15 cellular contexts compared by ENCODE assay signal in the genomic region with DNA sequence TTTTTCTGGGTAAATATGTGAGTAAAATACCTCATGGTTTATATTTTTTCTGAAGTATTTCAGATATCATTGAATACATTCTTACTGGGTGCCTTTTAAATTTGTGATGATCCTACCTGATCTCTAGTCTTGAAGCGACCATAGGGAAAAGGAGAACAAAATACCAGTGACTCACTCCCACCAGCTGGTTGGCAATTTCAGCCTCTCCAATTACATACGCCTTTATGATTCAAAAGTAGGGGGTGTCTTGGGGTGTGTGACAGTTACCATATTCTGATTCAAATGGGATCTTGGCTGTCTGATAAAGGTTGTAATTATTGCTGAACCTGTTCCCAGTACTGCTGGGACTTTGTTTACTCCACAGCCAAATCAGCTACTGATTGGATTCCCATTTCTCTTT.
A peak's percentile ranks its signal among the peaks of the same experiment; 100 is the strongest.
DNase-seq lines count a peak whose midpoint lies in the region; ATAC-seq and TF ChIP-seq lines count a peak whose summit lies in the region.
"Had no signal": no experiment of that assay in that cellular context is flagged by ENCODE, and none has a peak within 500 bp of the region (broad histone marks: within the 10 kb centered on the region; RNA-seq: fewer than 3 reads in every experiment).

No MANE protein-coding gene starts in this region.

- H3K27me3 ChIP-seq in GM23338 (ENCODE audit: insufficient read depth) = no peaks in the 10 kb centered on the region

- peaks cover 26% of the 10 kb centered on the region; the same call in 2 of the 3 replicates for H3K36me3 Mint-ChIP-seq in GM23338 (ENCODE audit: low read depth)
- H3K36me3 Mint-ChIP-seq in effector memory CD8-positive, alpha-beta T cell (ENCODE audit: insufficient read depth) = no peaks in the 10 kb centered on the region

- no peaks in the 10 kb centered on the region for H4K20me1 ChIP-seq in GM23338 (replicated peaks; ENCODE audit: insufficient read depth)

- no peak for TF ChIP-seq CTCF in GM23338 (conservative IDR thresholded peaks at IDR 0.05; ENCODE audit: low read depth in 2 of 2)
- no peak for TF ChIP-seq CTCF in epithelial cell of esophagus (IDR thresholded peaks at IDR 0.05; ENCODE audit: insufficient read depth, low read depth, low read length, missing control alignments)

- H3K79me2 ChIP-seq in GM23338 (replicated peaks; ENCODE audit: insufficient read depth) = no peaks in the 10 kb centered on the region

- ATAC-seq in GM23338 = no peak; the same call in 2 of the 3 replicates
- no peak for ATAC-seq in effector memory CD8-positive, alpha-beta T cell (replicated peaks)
- ATAC-seq: K562 had no signal

- H3K4me1 ChIP-seq in GM23338 (ENCODE audit: insufficient read depth) = peaks cover 29% of the 10 kb centered on the region

- H3K27ac ChIP-seq in GM23338 (ENCODE audit: low read depth) = no peak overlapping the region
- H3K27ac ChIP-seq: C4-2B, HL-60 had no signal

- 0 out of 2 replicates have a peak, but pooled peaks cover 12% of the 10 kb centered on the region for H3K9me2 ChIP-seq in GM23338 (ENCODE audit: insufficient read depth)

- peak overlapping the region; percentile 22; the same call in 1 of the 2 replicates for H3K4me2 ChIP-seq in GM23338

- H3K4me1 Mint-ChIP-seq in GM23338 = peaks cover 20% of the 10 kb centered on the region
- no peaks in the 10 kb centered on the region for H3K4me1 Mint-ChIP-seq in effector memory CD8-positive, alpha-beta T cell (ENCODE audit: low read depth in 2 of 2)

- H3F3A ChIP-seq in GM23338 (replicated peaks; ENCODE audit: low read depth) = no peaks in the 10 kb centered on the region

- no peaks in the 10 kb centered on the region for H3K36me3 ChIP-seq in GM23338 (ENCODE audit: insufficient read depth)

- H3K27me3 Mint-ChIP-seq in GM23338 (ENCODE audit: insufficient read depth, low read depth, poor library complexity) = no peaks in the 10 kb centered on the region
- no peaks in the 10 kb centered on the region for H3K27me3 Mint-ChIP-seq in effector memory CD8-positive, alpha-beta T cell

- peaks cover 16% of the 10 kb centered on the region for H3K9me3 Mint-ChIP-seq in GM23338
- peaks cover 8 to 14% of the 10 kb centered on the region in 2 donors for H3K9me3 Mint-ChIP-seq in effector memory CD8-positive, alpha-beta T cell

- DNase-seq in GM23338 (ENCODE audit: low spot score) (peak; percentile 12), LHCN-M2 (ENCODE audit: low read depth) (peak; percentile 53), NCI-H69 (lab: John Stamatoyannopoulos, UW) (peak; percentile 88), epithelial cell of esophagus (ENCODE audit: low read depth) (peak; percentile 38), dermis blood vessel endothelial cell (no peak), AG08395 (ENCODE audit: low spot score) (no peak), OCI-M1 (lab: John Stamatoyannopoulos, UW) (no peak)
- no peak for DNase-seq in effector memory CD8-positive, alpha-beta T cell
- DNase-seq: H7, NCI-H1436, RPMI8226, T-helper 2 cell had no signal

- H3K4me3 Mint-ChIP-seq in GM23338 = no peak overlapping the region
- H3K4me3 Mint-ChIP-seq in effector memory CD8-positive, alpha-beta T cell = no peak overlapping the region

- H3K27ac Mint-ChIP-seq in GM23338 = peak overlapping the region; percentile 58; the same call in 1 of the 2 replicates
- no peak overlapping the region for H3K27ac Mint-ChIP-seq in effector memory CD8-positive, alpha-beta T cell

- no peak overlapping the region for H3K4me3 ChIP-seq in GM23338
- no peak overlapping the region for H3K4me3 ChIP-seq in epithelial cell of esophagus (ENCODE audit: low read length)
- H3K4me3 ChIP-seq: K562 had no signal

- H2AFZ ChIP-seq in GM23338 = no peak overlapping the region

TF ChIP-seq in GM23338, 12 proteins besides CTCF, POLR2A, EP300 and RAD21:
- TF ChIP-seq JUNB (IDR thresholded peaks at IDR 0.05; ENCODE audit: unreplicated experiment) (no peak), ZNF331 (CRISPR knock-in tag; IDR thresholded peaks at IDR 0.05; ENCODE audit: low read depth) (no peak), NANOG (IDR thresholded peaks at IDR 0.05; ENCODE audit: borderline replicate concordance) (no peak), STAT1 (IDR thresholded peaks at IDR 0.05; ENCODE audit: unreplicated experiment) (no peak), EZH2phosphoT487 (IDR thresholded peaks at IDR 0.05; ENCODE audit: unreplicated experiment) (no peak), POLR2AphosphoS5 (IDR thresholded peaks at IDR 0.05; ENCODE audit: low read depth) (no peak)

Comparison
In these comparisons a context has a peak if more than half of its experiments do, and no peak if none do; other contexts are left out.
1. DNase-seq: peak in GM23338 (single experiment), LHCN-M2 (single experiment), NCI-H69 (single experiment) and epithelial cell of esophagus (single experiment); none in dermis blood vessel endothelial cell (single experiment), AG08395 (single experiment), OCI-M1 (single experiment) and effector memory CD8-positive, alpha-beta T cell (0 of 3).